Comparison of ENCODE assay signal across 8 cellular contexts in genomic region chr7:6706666-6707407, GRCh38. TPM values are rescaled to one million over a fixed set of nuclear protein-coding genes. Genes with fewer than 3 reads are reported as not detected.
DNase-seq lines count a peak whose midpoint lies in the region; ATAC-seq and TF ChIP-seq lines count a peak whose summit lies in the region.

ZNF12 (minus strand) TSS chr7:6706947; CDS start chr7:6705173, 1,774 bp downstream.

- peaks cover 41% of the 10 kb centered on the region for H3K79me2 ChIP-seq in PC-9 (ENCODE audit: low read depth)

- peaks cover 25% of the 10 kb centered on the region for H3K36me3 ChIP-seq in PC-9 (ENCODE audit: low read depth)
- H3K36me3 ChIP-seq in mucosa of rectum (ENCODE audit: control insufficient read depth in 2 of 2, insufficient read depth in 2 of 2, low read length in 2 of 2): peaks cover 15 to 22% of the 10 kb centered on the region in 2 donors

- in situ Hi-C loops in KBM-7 (cut with MboI; ENCODE audit: low pct_unique_long_range_greater_than_20kb, low sequenced_read_pairs): no loop called here

- peaks cover 39% of the 10 kb centered on the region for H3K9me3 ChIP-seq in PC-9 (ENCODE audit: insufficient read depth, low read depth)
- H3K9me3 ChIP-seq in mucosa of rectum (ENCODE audit: control insufficient read depth in 2 of 2, low read length in 2 of 2): peaks cover 2 to 6% of the 10 kb centered on the region in 2 donors

- H4K20me1 ChIP-seq in PC-9 (ENCODE audit: insufficient read depth): no peaks in the 10 kb centered on the region; the same call in 1 of the 2 replicates

- BruUV-seq in PC-9 (replicated peaks; lab: Mats Ljungman, UMichigan): no TSS peak

- H3K4me1 ChIP-seq in PC-9 (replicated peaks; ENCODE audit: insufficient read depth) (peaks cover 6% of the 10 kb centered on the region; the same call in 1 of the 2 replicates), mucosa of rectum (ENCODE audit: control insufficient read depth in 2 of 2, insufficient read depth in 2 of 2, low read length in 2 of 2) (peaks cover 0 to 7% of the 10 kb centered on the region in 2 donors)

- H3F3A ChIP-seq in PC-9 (ENCODE audit: insufficient read depth, low read depth): no peaks in the 10 kb centered on the region; the same call in 1 of the 2 replicates

- POLR2A ChIA-PET in PC-9 (lab: Charles Lee; ENCODE audit: unreplicated experiment): no interaction called here

- intact Hi-C loops in PC-9 (cut with micrococcal nuclease; ENCODE audit: unreplicated experiment): no loop called here

- no peak for TF ChIP-seq CTCF in PC-9 (conservative IDR thresholded peaks at IDR 0.05)

- peak within 1 kb of the TSS; percentile 95 for H2AFZ ChIP-seq in PC-9

- no peaks in the 10 kb centered on the region for H3K27me3 ChIP-seq in PC-9 (ENCODE audit: insufficient read depth, low read depth)
- H3K27me3 ChIP-seq in mucosa of rectum (ENCODE audit: control insufficient read depth in 2 of 2, insufficient read depth in 2 of 2, low read length in 2 of 2): peaks cover 0 to 5% of the 10 kb centered on the region in 2 donors

- peak within 1 kb of the TSS; percentile 89 for H3K4me2 ChIP-seq in PC-9

- DNase-seq in DMS53 treated with DMSO at 0.1 percent for 48 hours (lab: John Stamatoyannopoulos, UW; ENCODE audit: unreplicated experiment) (peak; percentile 92), KBM-7 (peak; percentile 96), PC-9 (peak; percentile 86 to 97), erythroblast (lab: John Stamatoyannopoulos, UW) (peak; percentile 96 to 97)
- DNase-seq in activated T-cell treated with anti-CD3 and anti-CD28 coated beads, Interleukin-2, amount 50 U/mL, for 1 hour: peak; percentile 95
- peak; percentile 90 for DNase-seq in stimulated activated CD8-positive, alpha-beta memory T cell treated with anti-CD3 and anti-CD28 coated beads, Interleukin-4, amount 100 ng/mL, for 4 hours (ENCODE audit: low read depth in 2 of 2, low spot score in 1 of 2)

- no peaks in the 10 kb centered on the region for H3K9me2 ChIP-seq in PC-9 (ENCODE audit: insufficient read depth)

- ATAC-seq in GM21723 (IDR thresholded peaks at IDR 0.05; ENCODE audit: unreplicated experiment): peak; percentile 91

- peak within 1 kb of the TSS; percentile 71 for H3K4me3 ChIP-seq in PC-9
- peak within 1 kb of the TSS; percentile 78 to 96 for H3K4me3 ChIP-seq in mucosa of rectum (ENCODE audit: low read length in 2 of 2)

- CTCF ChIA-PET in PC-9 (lab: Charles Lee): interaction anchor here (0.5 kb wide), 1 partner anchor 47 kb away, joined by 3 read pairs; no protein-coding TSS in a partner anchor

- TF ChIP-seq POLR2A in erythroblast (IDR thresholded peaks at IDR 0.05; ENCODE audit: low read length): peak; percentile 74

- peak within 1 kb of the TSS; percentile 82 to 88 for H3K9ac ChIP-seq in mucosa of rectum (ENCODE audit: low read depth in 1 of 2, low read length in 2 of 2)

- peak within 1 kb of the TSS; percentile 60 for H3K27ac ChIP-seq in PC-9
- peak within 1 kb of the TSS; percentile 78 to 82 for H3K27ac ChIP-seq in mucosa of rectum (ENCODE audit: low read depth in 2 of 2, low read length in 2 of 2)

RNA-seq across cellular contexts. Expression of gene ZNF12, which starts in this region (rescaled TPM):
- total RNA-seq in PC-9 (2021): 25.2 and 37.5 TPM in 2 replicates

Comparison
In these comparisons a context has a peak if more than half of its experiments do, and no peak if none do; other contexts are left out.
1. Peak in every context shown above with its lines: DNase-seq, ATAC-seq, H3K4me3 ChIP-seq and H3K27ac ChIP-seq.